1 cellular context compared by ENCODE assay signal in genomic region chr5:119378075-119378699, GRCh38.
TF ChIP-seq lines count a peak whose summit lies in the region.

No MANE protein-coding gene starts in this region.

TF ChIP-seq in IMR-90, 13 proteins besides CTCF, POLR2A, EP300 and RAD21:
- TF ChIP-seq BHLHE40 (IDR thresholded peaks at IDR 0.05; ENCODE audit: low read depth, low read length): no peak
